In genomic region chr17:499836-500543, GRCh38 we compare ENCODE assay signal across 16 cellular contexts. TPM values are rescaled to one million over a fixed set of nuclear protein-coding genes. Genes with fewer than 3 reads are reported as not detected.
DNase-seq lines count a peak whose midpoint lies in the region; ATAC-seq and TF ChIP-seq lines count a peak whose summit lies in the region.
"Had no signal": no experiment of that assay in that cellular context is flagged by ENCODE, and none has a peak within 500 bp of the region (broad histone marks: within the 10 kb centered on the region; RNA-seq: fewer than 3 reads in every experiment).

No MANE protein-coding gene starts in this region.

- no peaks in the 10 kb centered on the region for H3K9me3 ChIP-seq in left ventricle myocardium inferior (replicated peaks)
- no peaks in the 10 kb centered on the region for H3K9me3 ChIP-seq in lower lobe of right lung
- H3K9me3 ChIP-seq in upper lobe of left lung = no peaks in the 10 kb centered on the region
- H3K9me3 ChIP-seq: esophagus squamous epithelium, suprapubic skin had no signal

- WGBS in upper lobe of left lung, 2 donors = 62 to 64% methylated on average over 12 of the region's 12 CpGs

- H3K27ac ChIP-seq in left ventricle myocardium inferior (replicated peaks) = no peak overlapping the region
- H3K27ac ChIP-seq in lower lobe of right lung = no peak overlapping the region
- peak overlapping the region in 2 of 4 donors; percentile 27 to 65 for H3K27ac ChIP-seq in upper lobe of left lung
- H3K27ac ChIP-seq: esophagus squamous epithelium, suprapubic skin had no signal

- no peak for DNase-seq in left ventricle myocardium superior
- DNase-seq in left ventricle myocardium inferior = no peak
- DNase-seq in NB4 (ENCODE audit: low read depth) = peak; percentile 86
- peak; percentile 59 for DNase-seq in lower lobe of right lung
- peak in 1 of 2 donors; percentile 70 for DNase-seq in upper lobe of left lung
- no peak for DNase-seq in NCI-H1417 (lab: John Stamatoyannopoulos, UW)
- DNase-seq: DMS 273 treated with DMSO at 0.1 percent for 48 hours; esophagus squamous epithelium; glutamatergic neuron; mammary epithelial cell; NCI-H1105 treated with DMSO at 0.1 percent for 48 hours; right cardiac atrium; stimulated activated CD4-positive, alpha-beta T cell treated with anti-CD3 and anti-CD28 coated beads, Interleukin-1b, Interleukin-23, amount 100 ng/mL, for 48 hours had no signal

- no peak for TF ChIP-seq EP300 in upper lobe of left lung (IDR thresholded peaks at IDR 0.05)

- no peak for TF ChIP-seq POLR2A in NB4 (IDR thresholded peaks at IDR 0.05; ENCODE audit: extremely low read depth, insufficient read length)
- TF ChIP-seq POLR2A in upper lobe of left lung (IDR thresholded peaks at IDR 0.05) = no peak

- H3K4me3 ChIP-seq in left ventricle myocardium inferior (no peak overlapping the region), NB4 (ENCODE audit: low read depth, low read length) (no peak overlapping the region), lower lobe of right lung (no peak overlapping the region), upper lobe of left lung (no peak overlapping the region)
- H3K4me3 ChIP-seq: esophagus squamous epithelium, suprapubic skin had no signal

- peak; percentile 30 for ATAC-seq in left ventricle myocardium superior
- peak; percentile 57 to 76 for ATAC-seq in lower lobe of right lung
- peak; percentile 41 to 59 for ATAC-seq in upper lobe of left lung (ENCODE audit: low FRiP score in 2 of 2)
- no peak for ATAC-seq in GM18520 (IDR thresholded peaks at IDR 0.05; ENCODE audit: unreplicated experiment)
- ATAC-seq in GM21576 (IDR thresholded peaks at IDR 0.05; ENCODE audit: unreplicated experiment) = no peak

- no peaks in the 10 kb centered on the region for H3K27me3 ChIP-seq in left ventricle myocardium inferior (ENCODE audit: low read depth)
- no peaks in the 10 kb centered on the region for H3K27me3 ChIP-seq in lower lobe of right lung (ENCODE audit: low read depth)
- no peaks in the 10 kb centered on the region for H3K27me3 ChIP-seq in upper lobe of left lung

- TF ChIP-seq CTCF in left ventricle myocardium inferior (IDR thresholded peaks at IDR 0.05; ENCODE audit: borderline replicate concordance) = no peak
- TF ChIP-seq CTCF in NB4 (IDR thresholded peaks at IDR 0.05; ENCODE audit: low read depth, low read length) = no peak
- no peak for TF ChIP-seq CTCF in lower lobe of right lung (IDR thresholded peaks at IDR 0.05)
- no peak for TF ChIP-seq CTCF in upper lobe of left lung (IDR thresholded peaks at IDR 0.05)

- H3K36me3 ChIP-seq in left ventricle myocardium inferior (no peaks in the 10 kb centered on the region), lower lobe of right lung (no peaks in the 10 kb centered on the region), upper lobe of left lung (no peaks in the 10 kb centered on the region)
- H3K36me3 ChIP-seq: esophagus squamous epithelium, suprapubic skin had no signal

- H3K4me1 ChIP-seq in left ventricle myocardium inferior = no peaks in the 10 kb centered on the region
- peaks cover 3% of the 10 kb centered on the region for H3K4me1 ChIP-seq in lower lobe of right lung
- peaks cover 0 to 4% (median 0%) of the 10 kb centered on the region in 4 donors for H3K4me1 ChIP-seq in upper lobe of left lung
- H3K4me1 ChIP-seq: esophagus squamous epithelium, suprapubic skin had no signal

- intact Hi-C loops in left ventricle myocardium superior (cut with micrococcal nuclease) (no loop called here), left ventricle myocardium inferior (cut with micrococcal nuclease) (no loop called here), lower lobe of right lung (cut with DNase I) (no loop called here)

RNA-seq across cellular contexts. Expression of gene RFLNB, which starts 54.3 kb away (rescaled TPM):
- 17.4 TPM for total RNA-seq in left ventricle myocardium superior
- 13.0 TPM for total RNA-seq in left ventricle myocardium inferior
- total RNA-seq in lower lobe of right lung = 22.1 TPM
- 10 to 100 TPM in 4 of 6 donors, 1 to 10 TPM in 2; 7.3 to 28.1 (median 12.1) TPM for total RNA-seq in upper lobe of left lung

Comparison
In these comparisons a context has a peak if more than half of its experiments do, and no peak if none do; other contexts are left out.
1. ATAC-seq: peak in left ventricle myocardium superior (single experiment), lower lobe of right lung (2 of 2) and upper lobe of left lung (2 of 2); none in GM18520 (single experiment) and GM21576 (single experiment).
2. DNase-seq: peak in NB4 (single experiment) and lower lobe of right lung (single experiment); none in left ventricle myocardium superior (single experiment), left ventricle myocardium inferior (single experiment) and NCI-H1417 (0 of 3).